ENCODE assay signal across 1 cellular context in genomic region chr16:69867796-69868565, GRCh38.
TF ChIP-seq lines count a peak whose summit lies in the region.

No MANE protein-coding gene starts in this region.

TF ChIP-seq in WTC11, 78 proteins besides CTCF, POLR2A, EP300 and RAD21 (continued from another document):
- no peak for TF ChIP-seq ZNF532 (CRISPR knock-in tag; IDR thresholded peaks at IDR 0.05; ENCODE audit: borderline replicate concordance)
- TF ChIP-seq ZNF512 (CRISPR knock-in tag; IDR thresholded peaks at IDR 0.05; ENCODE audit: borderline replicate concordance), result no peak
